In the genomic region with DNA sequence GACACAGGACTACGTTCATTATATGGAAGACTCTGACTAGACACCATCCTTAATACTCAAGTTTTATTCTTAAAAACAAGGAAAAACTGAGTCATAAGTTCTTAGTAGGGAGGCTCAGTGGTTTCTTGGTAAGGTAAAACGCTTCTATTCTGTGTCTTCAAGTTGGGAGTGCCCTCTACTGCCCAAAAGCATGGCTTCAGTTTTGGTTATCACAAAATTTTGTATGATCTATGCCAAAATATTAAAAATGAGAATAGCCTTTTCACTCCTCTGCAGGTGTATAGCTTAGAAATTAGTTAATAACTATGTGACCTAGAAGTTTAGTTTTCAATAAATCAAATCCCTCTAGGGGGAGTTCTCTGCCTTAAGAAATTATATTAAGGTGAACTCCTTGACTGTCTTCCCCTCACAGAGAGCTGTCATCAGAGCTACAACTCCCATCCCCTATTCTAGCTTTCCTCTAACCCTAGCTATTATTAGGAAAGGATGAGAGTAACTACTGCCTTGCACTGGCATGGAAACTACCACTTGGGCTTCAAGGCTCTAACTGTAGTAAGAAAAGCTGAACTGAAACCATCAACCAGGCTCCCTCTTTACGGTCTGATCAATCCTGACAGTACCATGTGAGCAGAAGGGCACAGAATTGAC, we compare ENCODE assay signal across 8 cellular contexts.
DNase-seq lines count a peak whose midpoint lies in the region; ATAC-seq, FAIRE-seq and TF ChIP-seq lines count a peak whose summit lies in the region.

No MANE protein-coding gene starts in this region.

- TF ChIP-seq CTCF in LNCaP clone FGC (IDR thresholded peaks at IDR 0.05; ENCODE audit: control insufficient read depth, extremely low read depth, insufficient read depth) (peak; percentile 25; the same call in 1 of the 2 replicates), endothelial cell of umbilical vein (IDR thresholded peaks at IDR 0.05; ENCODE audit: extremely low read depth in 1 of 2, insufficient read depth in 1 of 2, low read depth in 1 of 2, low read length in 2 of 2) (peak; percentile 12 to 26), upper lobe of right lung (IDR thresholded peaks at IDR 0.05) (peak; percentile 33)

- dilution Hi-C loops in endothelial cell of umbilical vein (cut with MboI; ENCODE audit: extremely low pct_ligation_motif_present, low sequenced_read_pairs), result no loop called here

- intact Hi-C loops in endothelial cell of umbilical vein (cut with micrococcal nuclease), result loop anchor here (1.0 to 10.0 kb wide), 3 partner anchors 21 to 407 kb away; no protein-coding TSS in a partner anchor
- intact Hi-C loops in upper lobe of right lung (cut with DNase I), result no loop called here

- peak overlapping the region in 8 of 11 experiments; percentile 2 to 40 (median 15); a peak in 7 of 22 replicates for H3K4me2 ChIP-seq in BLaER1 treated with 17β-estradiol and CSF1 and Interleukin-3, amounts not matched to agents 10 nM and 100 nM
- no peak overlapping the region for H3K4me2 ChIP-seq in endothelial cell of umbilical vein (ENCODE audit: insufficient read depth, low read length)

- no peak for FAIRE-seq in endothelial cell of umbilical vein (lab: Jason Lieb, UNC)

- DNase-seq in LNCaP clone FGC (ENCODE audit: low read depth) (no peak), endothelial cell of umbilical vein (ENCODE audit: low read depth, low spot score) (peak; percentile 38), upper lobe of right lung (no peak), NCI-H2029 treated with DMSO at 0.1 percent for 48 hours (lab: John Stamatoyannopoulos, UW) (no peak), foreskin melanocyte (no peak), NCI-H2196 treated with DMSO at 0.1 percent for 48 hours (lab: John Stamatoyannopoulos, UW; ENCODE audit: unreplicated experiment) (no peak)

- H3K4me3 ChIP-seq in BLaER1 treated with 17β-estradiol and CSF1 and Interleukin-3, amounts not matched to agents 10 nM and 100 nM, result no peak overlapping the region
- no peak overlapping the region for H3K4me3 ChIP-seq in LNCaP clone FGC (ENCODE audit: low read depth, low read length)
- no peak overlapping the region for H3K4me3 ChIP-seq in endothelial cell of umbilical vein (replicated peaks in 1 of 3; ENCODE audit: insufficient read depth in 1 of 3, low read depth in 1 of 3, low read length in 3 of 3)
- H3K4me3 ChIP-seq in upper lobe of right lung, result no peak overlapping the region

- H3K27ac ChIP-seq in BLaER1 treated with 17β-estradiol and CSF1 and Interleukin-3, amounts not matched to agents 10 nM and 100 nM, result no peak overlapping the region
- no peak overlapping the region for H3K27ac ChIP-seq in endothelial cell of umbilical vein (ENCODE audit: insufficient read depth, low read depth, low read length)
- no peak overlapping the region for H3K27ac ChIP-seq in upper lobe of right lung

- peaks cover 0 to 93% (median 23%) of the 10 kb centered on the region in 11 experiments; a peak in 14 of 22 replicates for H4K20me1 ChIP-seq in BLaER1 treated with 17β-estradiol and CSF1 and Interleukin-3, amounts not matched to agents 10 nM and 100 nM
- H4K20me1 ChIP-seq in endothelial cell of umbilical vein (replicated peaks; ENCODE audit: control insufficient read depth, extremely low read depth, insufficient read depth, low read length), result no peaks in the 10 kb centered on the region

- POLR2A ChIA-PET in endothelial cell of umbilical vein (lab: Charles Lee), result interaction anchor here (0.6 kb wide), 1 partner anchor 418 kb away, joined by 6 read pairs; no protein-coding TSS in a partner anchor

- peaks cover 9 to 37% (median 26%) of the 10 kb centered on the region in 10 experiments; a peak in 18 of 20 replicates for H3K4me1 ChIP-seq in BLaER1 treated with 17β-estradiol and CSF1 and Interleukin-3, amounts not matched to agents 10 nM and 100 nM
- peaks cover 73% of the 10 kb centered on the region for H3K4me1 ChIP-seq in endothelial cell of umbilical vein (ENCODE audit: control insufficient read depth, extremely low read depth, insufficient read depth, low read length)
- H3K4me1 ChIP-seq in upper lobe of right lung, result peaks cover 35% of the 10 kb centered on the region

- H3K9me3 ChIP-seq in BLaER1 treated with 17β-estradiol and CSF1 and Interleukin-3, amounts not matched to agents 10 nM and 100 nM (replicated peaks in 1 of 11), result no peaks in the 10 kb centered on the region
- H3K9me3 ChIP-seq in endothelial cell of umbilical vein (replicated peaks; ENCODE audit: control insufficient read depth, insufficient read depth, low read length) (no peaks in the 10 kb centered on the region), upper lobe of right lung (no peaks in the 10 kb centered on the region)

- no peak overlapping the region for H3K9ac ChIP-seq in BLaER1 treated with 17β-estradiol and CSF1 and Interleukin-3, amounts not matched to agents 10 nM and 100 nM
- H3K9ac ChIP-seq in endothelial cell of umbilical vein (replicated peaks; ENCODE audit: extremely low read depth, insufficient read depth, low read length), result no peak overlapping the region

- BruUV-seq in endothelial cell of umbilical vein (replicated peaks; lab: Mats Ljungman, UMichigan), result no TSS peak

- no peaks in the 10 kb centered on the region for H3K27me3 ChIP-seq in BLaER1 treated with 17β-estradiol and CSF1 and Interleukin-3, amounts not matched to agents 10 nM and 100 nM
- H3K27me3 ChIP-seq in endothelial cell of umbilical vein (ENCODE audit: control insufficient read depth in 2 of 2, insufficient read depth in 2 of 2, low read length in 2 of 2), result no peaks in the 10 kb centered on the region
- H3K27me3 ChIP-seq in upper lobe of right lung, result no peaks in the 10 kb centered on the region

- ATAC-seq in GM19395 (IDR thresholded peaks at IDR 0.05; ENCODE audit: unreplicated experiment) (peak; percentile 71), upper lobe of right lung (peak; percentile 47)

- TF ChIP-seq POLR2A in endothelial cell of umbilical vein (IDR thresholded peaks at IDR 0.05; ENCODE audit: low read depth, low read length), result no peak

- peaks cover 0 to 39% (median 0%) of the 10 kb centered on the region in 11 experiments; a peak in 3 of 22 replicates for H3K36me3 ChIP-seq in BLaER1 treated with 17β-estradiol and CSF1 and Interleukin-3, amounts not matched to agents 10 nM and 100 nM
- H3K36me3 ChIP-seq in endothelial cell of umbilical vein (ENCODE audit: control insufficient read depth in 2 of 2, extremely low read depth in 1 of 2, insufficient read depth in 2 of 2, low read length in 2 of 2), result no peaks in the 10 kb centered on the region
- no peaks in the 10 kb centered on the region for H3K36me3 ChIP-seq in upper lobe of right lung

- CTCF ChIA-PET in endothelial cell of umbilical vein (lab: Charles Lee), result interaction anchor here (0.6 to 3.7 kb wide), 37 partner anchors 10 to 408 kb away, joined by 3 to 48 read pairs (median 4); partner anchors contain the start of gene GNAQ

- peaks cover 27% of the 10 kb centered on the region for H3K79me2 ChIP-seq in endothelial cell of umbilical vein (ENCODE audit: control insufficient read depth, insufficient read depth, low read length)

- no peak overlapping the region for H2AFZ ChIP-seq in endothelial cell of umbilical vein (ENCODE audit: low read depth, low read length)

- no peaks in the 10 kb centered on the region for H3K9me1 ChIP-seq in endothelial cell of umbilical vein (replicated peaks; ENCODE audit: control insufficient read depth, extremely low read depth, insufficient read depth, low read length)

TF ChIP-seq in endothelial cell of umbilical vein, 7 proteins besides CTCF, POLR2A, EP300 and RAD21:
- TF ChIP-seq FOS (IDR thresholded peaks at IDR 0.05; ENCODE audit: borderline replicate concordance, insufficient read depth, low read length) (no peak), MAX (IDR thresholded peaks at IDR 0.05; ENCODE audit: insufficient read depth, insufficient read length) (no peak), POLR2AphosphoS5 (IDR thresholded peaks at IDR 0.05; ENCODE audit: insufficient read depth, low read depth, low read length) (no peak), MYC (IDR thresholded peaks at IDR 0.05; ENCODE audit: low read depth, low read length) (no peak), JUN (IDR thresholded peaks at IDR 0.05; ENCODE audit: borderline replicate concordance, insufficient read depth, insufficient read length, low read depth) (no peak)
